2 cellular contexts compared by ENCODE assay signal in genomic region chr4:128868758-128869157, GRCh38.
TF ChIP-seq lines count a peak whose summit lies in the region.

No MANE protein-coding gene starts in this region.

TF ChIP-seq in GM23338, 12 proteins besides CTCF, POLR2A, EP300 and RAD21:
- TF ChIP-seq EZH2phosphoT487 (IDR thresholded peaks at IDR 0.05; ENCODE audit: unreplicated experiment) (no peak), EZH2 (IDR thresholded peaks at IDR 0.05; ENCODE audit: low read depth, unreplicated experiment) (no peak), CREB1 (CRISPR knock-in tag; IDR thresholded peaks at IDR 0.05; ENCODE audit: low read depth) (no peak), ZNF114 (CRISPR knock-in tag; IDR thresholded peaks at IDR 0.05) (no peak), ETS1 (IDR thresholded peaks at IDR 0.05) (no peak), NANOG (IDR thresholded peaks at IDR 0.05; ENCODE audit: borderline replicate concordance) (no peak), ZNF331 (CRISPR knock-in tag; IDR thresholded peaks at IDR 0.05; ENCODE audit: low read depth) (no peak), POLR2AphosphoS5 (IDR thresholded peaks at IDR 0.05; ENCODE audit: low read depth) (no peak), ZNF462 (CRISPR knock-in tag; IDR thresholded peaks at IDR 0.05) (no peak), JUNB (IDR thresholded peaks at IDR 0.05; ENCODE audit: unreplicated experiment) (no peak), REST (IDR thresholded peaks at IDR 0.05; ENCODE audit: unreplicated experiment) (no peak), STAT1 (IDR thresholded peaks at IDR 0.05; ENCODE audit: unreplicated experiment) (no peak)

TF ChIP-seq in K562, 482 proteins besides CTCF, POLR2A, EP300 and RAD21:
- TF ChIP-seq CEBPB (tag; IDR thresholded peaks at IDR 0.05) (peak; percentile 16; the same call in 1 of the 2 replicates), TARDBP (IDR thresholded peaks at IDR 0.05) (no peak)
